Comparison of ENCODE assay signal across 8 cellular contexts in the genomic region with DNA sequence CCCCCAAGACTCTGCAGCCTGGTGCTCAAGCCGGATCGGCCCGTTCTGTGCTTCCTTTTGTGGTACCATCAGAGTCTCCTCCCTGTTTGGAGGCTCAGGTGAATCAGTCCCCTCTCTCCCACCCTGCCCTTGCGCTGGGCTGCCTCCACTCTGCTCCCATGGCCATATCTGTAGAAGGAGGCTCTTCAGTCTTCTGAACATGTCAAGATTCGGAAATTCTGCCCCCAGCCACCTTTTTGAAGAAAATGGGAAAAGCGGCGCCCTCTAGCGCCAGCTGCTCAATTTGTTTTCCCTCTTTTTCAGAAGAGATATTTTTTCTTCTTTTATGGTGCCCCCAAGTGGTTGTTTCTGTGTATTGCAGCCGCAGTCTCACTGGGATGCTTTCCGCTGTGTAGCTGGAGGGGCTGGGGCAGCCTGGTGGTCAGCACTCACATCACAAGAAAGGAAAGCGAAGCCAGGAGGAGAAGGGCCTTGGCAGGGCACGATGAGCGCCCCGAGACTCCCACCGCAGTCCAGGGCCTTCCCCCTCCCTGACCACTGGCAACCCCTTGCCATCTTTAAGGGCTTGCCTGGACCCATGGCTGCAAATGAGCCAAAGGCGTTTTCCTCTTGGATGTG. TPM values are rescaled to one million over a fixed set of nuclear protein-coding genes. Genes with fewer than 3 reads are reported as not detected.
DNase-seq lines count a peak whose midpoint lies in the region; TF ChIP-seq lines count a peak whose summit lies in the region.

No MANE protein-coding gene starts in this region.

- TF ChIP-seq CTCF in epithelial cell of esophagus (IDR thresholded peaks at IDR 0.05; ENCODE audit: insufficient read depth, low read depth, low read length, missing control alignments) = peak; percentile 89

- DNase-seq in GM04503 (ENCODE audit: low read depth) = peak; percentile 9
- peak; percentile 72 for DNase-seq in HT1080 (ENCODE audit: low read depth)
- peak; percentile 30 for DNase-seq in NOMO-1 treated with dmso at 0.1 percent for 144 hours (lab: John Stamatoyannopoulos, UW; ENCODE audit: unreplicated experiment)
- DNase-seq in activated CD8-positive, alpha-beta memory T cell treated with anti-CD3 and anti-CD28 coated beads, Interleukin-2, amount 50 U/mL, for 1 hour (ENCODE audit: extremely low read depth) = peak; percentile 43
- DNase-seq in epithelial cell of esophagus (ENCODE audit: low read depth) = peak; percentile 67
- DNase-seq in myocyte (ENCODE audit: low read depth) = peak; percentile 74
- peak; percentile 54 to 55 for DNase-seq in stimulated activated CD8-positive, alpha-beta memory T cell treated with anti-CD3 and anti-CD28 coated beads, Interleukin-7, amount 100 ng/mL, for 4 hours (ENCODE audit: low read depth in 2 of 2)
- no peak for DNase-seq in epidermal melanocyte (ENCODE audit: insufficient read length, low spot score)

- H3K4me3 ChIP-seq in epithelial cell of esophagus (ENCODE audit: low read length) = no peak overlapping the region

RNA-seq across cellular contexts. Expression of a gene that starts 58.4 kb away (rescaled TPM):
- 0.03 and 0.29 TPM in 2 replicates for total RNA-seq in HT1080 (2014; rRNA removed; shearing (Covaris generic))
- polyA plus RNA-seq in HT1080 (2015; cell fraction: cytosol; rRNA removed) = not detected in 2 replicates
- 0.01 and 0.05 TPM in 2 replicates for polyA plus RNA-seq in HT1080 (2015; cell fraction: nucleus; rRNA removed)
- total RNA-seq in myocyte = 0.75 and 3.8 TPM in 2 replicates
- 2.1 TPM for polyA plus RNA-seq in myocyte (2012)
